Comparison of ENCODE assay signal across 18 cellular contexts in genomic region chr1:150441121-150441520, GRCh38. TPM values are rescaled to one million over a fixed set of nuclear protein-coding genes. Genes with fewer than 3 reads are reported as not detected.
DNase-seq lines count a peak whose midpoint lies in the region; ATAC-seq and TF ChIP-seq lines count a peak whose summit lies in the region.
"Had no signal": no experiment of that assay in that cellular context is flagged by ENCODE, and none has a peak within 500 bp of the region (broad histone marks: within the 10 kb centered on the region; RNA-seq: fewer than 3 reads in every experiment).

No MANE protein-coding gene starts in this region.

- DNase-seq in DMS 273 (lab: John Stamatoyannopoulos, UW; ENCODE audit: unreplicated experiment) (peak; percentile 89), DMS 273 treated with DMSO at 0.1 percent for 48 hours (lab: John Stamatoyannopoulos, UW) (no peak), fibroblast of villous mesenchyme (ENCODE audit: low read depth) (peak; percentile 14), pons (ENCODE audit: low spot score) (peak; percentile 79), KBM-7 (no peak)
- DNase-seq in CD4-positive, alpha-beta T cell, result no peak
- DNase-seq: AML-193; CD4-positive, CD25-positive, alpha-beta regulatory T cell; DMS53; GF-D8; HCEC 1CT; HFFc6; IMR-90; KG1 had no signal

- TF ChIP-seq CTCF in CD4-positive, alpha-beta T cell (IDR thresholded peaks at IDR 0.05), result no peak
- no peak for TF ChIP-seq CTCF in fibroblast of villous mesenchyme (IDR thresholded peaks at IDR 0.05; ENCODE audit: insufficient read depth, low read depth, low read length)

- TF ChIP-seq POLR2A in GM18505 (IDR thresholded peaks at IDR 0.05; ENCODE audit: borderline replicate concordance, extremely low read depth, insufficient read depth, insufficient read length), result no peak

- H3K36me3 Mint-ChIP-seq in CD4-positive, alpha-beta T cell (ENCODE audit: low read depth), result peaks cover 65% of the 10 kb centered on the region

- H3K27ac Mint-ChIP-seq in CD4-positive, alpha-beta T cell, result peak overlapping the region; percentile 1
- H3K27ac Mint-ChIP-seq: HFFc6 had no signal

- no peaks in the 10 kb centered on the region for H3K9me3 Mint-ChIP-seq in CD4-positive, alpha-beta T cell
- H3K9me3 Mint-ChIP-seq: CD4-positive, CD25-positive, alpha-beta regulatory T cell; HFFc6 had no signal

- H3K4me3 ChIP-seq in fibroblast of villous mesenchyme (ENCODE audit: low read depth, low read length), result no peak overlapping the region
- H3K4me3 ChIP-seq: BLaER1 treated with 17β-estradiol and CSF1 and Interleukin-3, amounts not matched to agents 10 nM and 100 nM had no signal

- H3K4me3 Mint-ChIP-seq in CD4-positive, alpha-beta T cell, result no peak overlapping the region
- H3K4me3 Mint-ChIP-seq: CD4-positive, CD25-positive, alpha-beta regulatory T cell; HFFc6 had no signal

- H3K9me3 ChIP-seq in CD4-positive, alpha-beta T cell (ENCODE audit: control insufficient read depth, low read length), result no peaks in the 10 kb centered on the region
- H3K9me3 ChIP-seq: BLaER1 treated with 17β-estradiol and CSF1 and Interleukin-3, amounts not matched to agents 10 nM and 100 nM had no signal

- POLR2A ChIA-PET in CD4-positive, alpha-beta T cell (lab: Charles Lee), result interaction anchor here (1.2 kb wide), 1 partner anchor 77 kb away, joined by 4 read pairs; the partner anchor contains the start of gene RPRD2

- intact Hi-C loops in CD4-positive, alpha-beta T cell (cut with DNase I, micrococcal nuclease), result no loop called here

- CTCF ChIA-PET in CD4-positive, alpha-beta T cell (lab: Charles Lee), result no interaction called here

- H3K4me1 Mint-ChIP-seq in CD4-positive, alpha-beta T cell (ENCODE audit: low read depth), result peaks cover 4% of the 10 kb centered on the region

- no peaks in the 10 kb centered on the region for H3K27me3 Mint-ChIP-seq in CD4-positive, alpha-beta T cell
- H3K27me3 Mint-ChIP-seq: CD4-positive, CD25-positive, alpha-beta regulatory T cell had no signal

- in situ Hi-C loops in KBM-7 (cut with MboI; ENCODE audit: low pct_unique_long_range_greater_than_20kb, low sequenced_read_pairs), result no loop called here

- H3K27ac ChIP-seq in CD4-positive, alpha-beta T cell (ENCODE audit: low read depth, low read length), result no peak overlapping the region
- H3K27ac ChIP-seq: 22Rv1; BLaER1 treated with 17β-estradiol and CSF1 and Interleukin-3, amounts not matched to agents 10 nM and 100 nM had no signal

- H3K27me3 ChIP-seq in CD4-positive, alpha-beta T cell (ENCODE audit: control insufficient read depth, insufficient read depth, low read length), result no peaks in the 10 kb centered on the region
- H3K27me3 ChIP-seq: BLaER1 treated with 17β-estradiol and CSF1 and Interleukin-3, amounts not matched to agents 10 nM and 100 nM had no signal

- ATAC-seq in CD4-positive, alpha-beta T cell (ENCODE audit: poor library complexity), result no peak
- ATAC-seq in HG03039 (IDR thresholded peaks at IDR 0.05; ENCODE audit: unreplicated experiment) (no peak), GM18505 (IDR thresholded peaks at IDR 0.05; ENCODE audit: unreplicated experiment) (no peak)

RNA-seq across cellular contexts. Expression of gene TARS2, which starts 46.1 kb away (rescaled TPM):
- 10 to 100 TPM; 22.8 to 25.3 TPM for total RNA-seq in CD4-positive, alpha-beta T cell
- 17.3 and 18.4 TPM in 2 replicates for total RNA-seq in fibroblast of villous mesenchyme

Comparison
In these comparisons a context has a peak if more than half of its experiments do, and no peak if none do; other contexts are left out.
1. DNase-seq: peak in DMS 273 (single experiment), fibroblast of villous mesenchyme (single experiment) and pons (single experiment); none in DMS 273 treated with DMSO at 0.1 percent for 48 hours (single experiment), CD4-positive, alpha-beta T cell (0 of 10) and KBM-7 (single experiment).